2 cellular contexts compared by ENCODE assay signal in the genomic region with DNA sequence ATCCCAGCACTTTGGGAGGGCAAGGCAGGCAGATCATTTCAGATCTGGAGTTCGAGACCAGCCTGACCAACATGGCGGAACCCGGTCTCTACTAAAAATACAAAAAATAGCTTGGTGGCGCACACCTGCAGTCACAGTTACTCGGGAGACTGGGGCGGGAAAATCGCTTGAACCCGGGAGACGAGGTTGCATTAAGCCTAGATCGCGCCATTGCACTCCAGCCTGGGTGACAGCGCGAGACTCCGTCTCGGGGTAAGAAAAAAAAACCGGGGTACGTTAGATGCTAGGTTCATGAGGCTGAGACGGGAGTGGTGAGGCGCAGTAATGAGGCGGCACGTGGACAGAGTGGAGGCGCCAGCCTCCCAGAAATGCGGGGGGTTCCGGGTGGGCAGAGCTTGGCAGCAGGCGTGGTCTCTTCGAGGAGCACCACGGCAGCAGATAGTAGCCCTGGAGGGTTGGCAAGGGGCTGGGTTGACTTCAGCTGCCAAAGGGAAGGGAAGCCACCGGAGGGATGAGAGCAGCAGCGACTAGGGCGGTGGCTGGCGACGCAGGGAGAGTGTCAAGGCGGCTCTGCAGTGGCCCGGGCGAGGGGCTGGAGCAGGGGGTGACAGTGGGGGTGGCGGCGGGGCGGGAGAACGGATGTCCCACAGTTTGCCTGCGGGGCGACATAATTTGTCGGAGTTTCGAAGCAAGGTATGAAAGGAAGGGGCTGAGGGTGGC.
TF ChIP-seq lines count a peak whose summit lies in the region.

No MANE protein-coding gene starts in this region.

TF ChIP-seq in GM12891, 5 proteins besides CTCF, POLR2A, EP300 and RAD21:
- no peak for TF ChIP-seq POU2F2 (IDR thresholded peaks at IDR 0.05; ENCODE audit: low read depth, low read length)
- no peak for TF ChIP-seq PAX5 (IDR thresholded peaks at IDR 0.05; ENCODE audit: insufficient read depth, low read length, severe bottlenecking)
- no peak for TF ChIP-seq TAF1 (IDR thresholded peaks at IDR 0.05; ENCODE audit: low read depth, low read length)
- TF ChIP-seq SPI1 (IDR thresholded peaks at IDR 0.05; ENCODE audit: low read depth, low read length), result no peak
- no peak for TF ChIP-seq POLR2AphosphoS5 (IDR thresholded peaks at IDR 0.05; ENCODE audit: low read depth, low read length)
TF ChIP-seq in GM12891: peak in this region for 0.

TF ChIP-seq in SK-N-SH, 30 proteins besides CTCF, POLR2A, EP300 and RAD21:
- TF ChIP-seq POLR2AphosphoS5 (IDR thresholded peaks at IDR 0.05; ENCODE audit: low read depth, low read length) (peak; percentile 13; the same call in 1 of the 2 replicates), MXI1 (IDR thresholded peaks at IDR 0.05; ENCODE audit: low read depth, low read length) (peak; percentile 49; the same call in 1 of the 2 replicates)
- TF ChIP-seq, protein P1, sequence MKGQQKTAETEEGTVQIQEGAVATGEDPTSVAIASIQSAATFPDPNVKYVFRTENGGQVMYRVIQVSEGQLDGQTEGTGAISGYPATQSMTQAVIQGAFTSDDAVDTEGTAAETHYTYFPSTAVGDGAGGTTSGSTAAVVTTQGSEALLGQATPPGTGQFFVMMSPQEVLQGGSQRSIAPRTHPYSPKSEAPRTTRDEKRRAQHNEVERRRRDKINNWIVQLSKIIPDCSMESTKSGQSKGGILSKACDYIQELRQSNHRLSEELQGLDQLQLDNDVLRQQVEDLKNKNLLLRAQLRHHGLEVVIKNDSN (IDR thresholded peaks at IDR 0.05; ENCODE audit: borderline replicate concordance, low read depth), result no peak
